25 cellular contexts compared by ENCODE assay signal in genomic region chr13:100338265-100338664, GRCh38.
"Had no signal": no experiment of that assay in that cellular context is flagged by ENCODE, and none has a peak within 500 bp of the region (broad histone marks: within the 10 kb centered on the region; RNA-seq: fewer than 3 reads in every experiment).

No MANE protein-coding gene starts in this region.

- ATAC-seq: activated T-cell treated with anti-CD3 and anti-CD28 coated beads, Interleukin-2, amount 50 U/mL, for 4 hours; foreskin keratinocyte; left lobe of liver; lower lobe of right lung; right lobe of liver; stimulated activated memory B cell treated with anti-CD40 and anti-IgM and Interleukin-4, amounts not matched to agents 10 μg/mL and 1 μg/mL and 100 μg/mL, for 72 hours had no signal

- DNase-seq: activated CD4-positive, alpha-beta T cell treated with anti-CD3 and anti-CD28 coated beads for 4 hours; activated CD4-positive, alpha-beta T cell treated with anti-CD3 and anti-CD28 coated beads, Interleukin-2, amount 50 U/mL, for 48 hours; activated CD4-positive, CD25-positive, alpha-beta regulatory T cell; activated CD8-positive, alpha-beta memory T cell treated with anti-CD3 and anti-CD28 coated beads, Interleukin-2, amount 50 U/mL, for 48 hours; activated naive CD4-positive, alpha-beta T cell; activated T-cell treated with anti-CD3 and anti-CD28 coated beads, Interleukin-2, amount 50 U/mL, for 4 hours; adrenal gland; cortex of kidney; endodermal cell; esophagus squamous epithelium; foreskin keratinocyte; lower lobe of right lung; naive B cell; nucleus accumbens; posterior cingulate gyrus; right lobe of liver; small intestine; stimulated activated CD4-positive, alpha-beta T cell treated with anti-CD3 and anti-CD28 coated beads, Interleukin-15, amount 100 ng/mL, for 24 hours; testis; trophoblast cell; uterus had no signal

- H3K27ac Mint-ChIP-seq: activated naive CD8-positive, alpha-beta T cell; activated T-helper 2 cell treated with anti-CD3 and anti-CD28 coated beads, Interferon-gamma antibody, Interleukin-2, Interleukin-4, amounts not matched to agents 10 μg/mL and 5 μg/mL and 100 μg/mL, durations not matched to agents 14 hours and 24 hours and 36 hours; endodermal cell; naive B cell; stimulated activated memory B cell treated with anti-CD40 and anti-IgM and Interleukin-4, amounts not matched to agents 10 μg/mL and 1 μg/mL and 100 μg/mL, for 72 hours had no signal

- H3K4me1 Mint-ChIP-seq: endodermal cell; naive B cell; stimulated activated memory B cell treated with anti-CD40 and anti-IgM and Interleukin-4, amounts not matched to agents 10 μg/mL and 1 μg/mL and 100 μg/mL, for 72 hours had no signal

- H3K4me3 Mint-ChIP-seq: activated naive CD8-positive, alpha-beta T cell; activated T-cell treated with anti-CD3 and anti-CD28 coated beads, Interleukin-2, amount 50 U/mL, for 4 hours; endodermal cell; naive B cell; stimulated activated memory B cell treated with anti-CD40 and anti-IgM and Interleukin-4, amounts not matched to agents 10 μg/mL and 1 μg/mL and 100 μg/mL, for 72 hours had no signal

- H3K27me3 Mint-ChIP-seq: activated naive CD8-positive, alpha-beta T cell; naive B cell; stimulated activated memory B cell treated with anti-CD40 and anti-IgM and Interleukin-4, amounts not matched to agents 10 μg/mL and 1 μg/mL and 100 μg/mL, for 72 hours had no signal
